In the genomic region with DNA sequence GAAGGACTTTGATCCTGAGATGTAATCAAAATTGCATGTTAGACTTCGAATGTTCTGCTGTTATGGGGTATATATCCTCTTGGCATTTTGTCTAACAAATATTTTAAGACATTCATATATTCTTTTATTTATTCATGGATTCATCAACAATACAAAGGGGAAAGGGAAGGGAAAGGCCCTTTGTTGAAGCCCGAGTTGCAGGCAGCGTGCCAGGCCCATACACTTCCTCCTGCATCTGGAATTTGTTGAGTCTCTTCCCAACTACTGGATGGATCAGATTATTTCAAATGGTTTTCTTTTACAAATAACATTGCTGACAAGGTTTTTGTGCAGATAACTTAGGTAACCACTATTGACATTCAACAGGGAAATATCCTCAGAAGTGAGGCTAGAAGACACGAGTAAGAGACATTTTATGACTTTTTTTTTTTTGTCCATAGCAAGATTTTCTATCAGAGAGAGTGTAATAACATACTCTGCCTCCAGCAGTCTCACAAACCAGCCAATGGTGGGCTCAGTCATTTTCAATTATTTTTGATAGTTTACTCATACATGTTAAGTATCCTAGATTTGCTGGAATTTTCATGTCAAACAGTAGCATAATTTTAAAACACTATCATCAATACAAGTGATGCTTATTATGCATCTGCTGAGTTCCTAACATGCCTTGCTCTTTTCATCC, we compare ENCODE assay signal across 15 cellular contexts.
DNase-seq lines count a peak whose midpoint lies in the region; ATAC-seq and TF ChIP-seq lines count a peak whose summit lies in the region.
"Had no signal": no experiment of that assay in that cellular context is flagged by ENCODE, and none has a peak within 500 bp of the region (broad histone marks: within the 10 kb centered on the region; RNA-seq: fewer than 3 reads in every experiment).

No MANE protein-coding gene starts in this region.

- H3K4me1 ChIP-seq in upper lobe of right lung, result peaks cover 41% of the 10 kb centered on the region

- H3K9me3 Mint-ChIP-seq in activated T-helper 2 cell treated with anti-CD3 and anti-CD28 coated beads, Interferon-gamma antibody, Interleukin-2, Interleukin-4, amounts not matched to agents 10 μg/mL and 5 μg/mL and 100 μg/mL, durations not matched to agents 14 hours and 24 hours and 36 hours, result no peaks in the 10 kb centered on the region
- H3K9me3 Mint-ChIP-seq: HFFc6, nephron had no signal

- H3K27me3 Mint-ChIP-seq in activated T-helper 2 cell treated with anti-CD3 and anti-CD28 coated beads, Interferon-gamma antibody, Interleukin-2, Interleukin-4, amounts not matched to agents 10 μg/mL and 5 μg/mL and 100 μg/mL, durations not matched to agents 14 hours and 24 hours and 36 hours (ENCODE audit: low read depth), result no peaks in the 10 kb centered on the region

- intact Hi-C loops in Right ventricle myocardium superior (cut with DNase I), result no loop called here
- intact Hi-C loops in Right ventricle myocardium inferior (cut with DNase I), result no loop called here
- intact Hi-C loops in activated T-helper 2 cell treated with anti-CD3 and anti-CD28 coated beads, Interferon-gamma antibody, Interleukin-2, Interleukin-4, amounts not matched to agents 10 μg/mL and 5 μg/mL and 100 μg/mL, durations not matched to agents 14 hours and 24 hours and 36 hours (cut with micrococcal nuclease), result loop anchor here (5.0 kb wide), 2 partner anchors 57 to 92 kb away; a partner anchor contains a TSS
- intact Hi-C loops in left cardiac atrium (cut with DNase I), result loop anchor here in 1 of 2 donors (10.0 kb wide), 1 partner anchor 110 kb away; a partner anchor contains a TSS
- intact Hi-C loops in upper lobe of right lung (cut with DNase I), result no loop called here

- peaks cover 8% of the 10 kb centered on the region for H3K36me3 ChIP-seq in upper lobe of right lung

- no peak for TF ChIP-seq CTCF in upper lobe of right lung (IDR thresholded peaks at IDR 0.05)

- no peak overlapping the region for H3K4me3 ChIP-seq in upper lobe of right lung

- ATAC-seq in Right ventricle myocardium superior (ENCODE audit: poor library complexity) (no peak), Right ventricle myocardium inferior (no peak), left cardiac atrium (no peak), upper lobe of right lung (no peak)

- H3K4me3 Mint-ChIP-seq in activated T-helper 2 cell treated with anti-CD3 and anti-CD28 coated beads, Interferon-gamma antibody, Interleukin-2, Interleukin-4, amounts not matched to agents 10 μg/mL and 5 μg/mL and 100 μg/mL, durations not matched to agents 14 hours and 24 hours and 36 hours (ENCODE audit: low read depth), result peak overlapping the region; percentile 44
- H3K4me3 Mint-ChIP-seq: HFFc6, nephron had no signal

- H3K27ac ChIP-seq in upper lobe of right lung, result peak overlapping the region; percentile 7

- DNase-seq in Right ventricle myocardium superior (peak; percentile 79), Right ventricle myocardium inferior (ENCODE audit: missing footprints) (no peak), left cardiac atrium (peak; percentile 73), upper lobe of right lung (no peak), CD1c-positive myeloid dendritic cell (ENCODE audit: extremely low spot score) (no peak), COR-L47 (lab: John Stamatoyannopoulos, UW) (no peak)
- DNase-seq in activated T-helper 2 cell treated with anti-CD3 and anti-CD28 coated beads, Interferon-gamma antibody, Interleukin-2, Interleukin-4, amounts not matched to agents 10 μg/mL and 5 μg/mL and 100 μg/mL, durations not matched to agents 14 hours and 24 hours and 36 hours (ENCODE audit: low spot score), result no peak
- no peak for DNase-seq in activated CD4-positive, CD25-positive, alpha-beta regulatory T cell (lab: John Stamatoyannopoulos, UW)
- DNase-seq: activated gamma-delta T cell; HFFc6; NCI-H774; stimulated activated CD4-positive, alpha-beta T cell treated with anti-CD3 and anti-CD28 coated beads, Interleukin-15, amount 100 ng/mL, for 24 hours; stimulated activated naive CD4-positive, alpha-beta T cell treated with Interleukin-2 at 50 U/mL for 16 hours; T-helper 9 cell had no signal

- peaks cover 72% of the 10 kb centered on the region for H3K4me1 Mint-ChIP-seq in activated T-helper 2 cell treated with anti-CD3 and anti-CD28 coated beads, Interferon-gamma antibody, Interleukin-2, Interleukin-4, amounts not matched to agents 10 μg/mL and 5 μg/mL and 100 μg/mL, durations not matched to agents 14 hours and 24 hours and 36 hours (ENCODE audit: low read depth)
- H3K4me1 Mint-ChIP-seq: nephron had no signal

- H3K9me3 ChIP-seq in upper lobe of right lung, result no peaks in the 10 kb centered on the region

- no peaks in the 10 kb centered on the region for H3K27me3 ChIP-seq in upper lobe of right lung

- peaks cover 90% of the 10 kb centered on the region for H3K36me3 Mint-ChIP-seq in activated T-helper 2 cell treated with anti-CD3 and anti-CD28 coated beads, Interferon-gamma antibody, Interleukin-2, Interleukin-4, amounts not matched to agents 10 μg/mL and 5 μg/mL and 100 μg/mL, durations not matched to agents 14 hours and 24 hours and 36 hours (ENCODE audit: low read depth)

- no peak overlapping the region for H3K27ac Mint-ChIP-seq in activated T-helper 2 cell treated with anti-CD3 and anti-CD28 coated beads, Interferon-gamma antibody, Interleukin-2, Interleukin-4, amounts not matched to agents 10 μg/mL and 5 μg/mL and 100 μg/mL, durations not matched to agents 14 hours and 24 hours and 36 hours
- H3K27ac Mint-ChIP-seq: HFFc6 had no signal

Comparison
In these comparisons a context has a peak if more than half of its experiments do, and no peak if none do; other contexts are left out.
1. DNase-seq: peak in Right ventricle myocardium superior (single experiment) and left cardiac atrium (single experiment); none in Right ventricle myocardium inferior (single experiment), activated T-helper 2 cell treated with anti-CD3 and anti-CD28 coated beads, Interferon-gamma antibody, Interleukin-2, Interleukin-4, amounts not matched to agents 10 μg/mL and 5 μg/mL and 100 μg/mL, durations not matched to agents 14 hours and 24 hours and 36 hours (single experiment), upper lobe of right lung (single experiment), activated CD4-positive, CD25-positive, alpha-beta regulatory T cell (0 of 4), CD1c-positive myeloid dendritic cell (single experiment) and COR-L47 (single experiment).